Comparison of ENCODE assay signal across 37 cellular contexts in genomic region chr5:54378707-54379106, GRCh38.
"Had no signal": no experiment of that assay in that cellular context is flagged by ENCODE, and none has a peak within 500 bp of the region (broad histone marks: within the 10 kb centered on the region; RNA-seq: fewer than 3 reads in every experiment).

No MANE protein-coding gene starts in this region.

- H3K9me3 Mint-ChIP-seq: activated naive CD4-positive, alpha-beta T cell treated with anti-CD3 and anti-CD28 coated beads, Interleukin-2, amount 10 ng/mL, durations not matched to agents 7 days and 5 days; activated naive CD4-positive, alpha-beta T cell treated with anti-CD3 and anti-CD28 coated beads, Interleukin-2, amount 50 U/mL, for 24 hours; activated naive CD8-positive, alpha-beta T cell treated with anti-CD3 and anti-CD28 coated beads, Interleukin-2, amount 50 U/mL, for 24 hours; activated T-helper 1 cell treated with anti-CD3 and anti-CD28 coated beads, Interleukin-12 subunit alpha, Interleukin-12 subunit beta, Interleukin-2, Interleukin-4 antibody, amounts not matched to agents 30 ng/mL and 10 ng/mL and 1 ng/mL, durations not matched to agents 14 hours and 24 hours and 36 hours; activated T-helper 17 cell treated with anti-CD3 and anti-CD28 coated beads, Interleukin-2, amount 50 U/mL, for 72 hours; activated T-helper 2 cell treated with anti-CD3 and anti-CD28 coated beads, Interferon-gamma antibody, Interleukin-2, Interleukin-4, amounts not matched to agents 10 μg/mL and 5 μg/mL and 100 μg/mL, durations not matched to agents 14 hours and 24 hours and 36 hours; central memory CD8-positive, alpha-beta T cell had no signal

- H3K4me3 ChIP-seq: adrenal gland, ascending aorta, body of pancreas, breast epithelium, cardiac muscle cell had no signal

- H3K4me1 ChIP-seq: adrenal gland, ascending aorta, body of pancreas, breast epithelium had no signal

- H3K36me3 Mint-ChIP-seq: activated naive CD4-positive, alpha-beta T cell treated with anti-CD3 and anti-CD28 coated beads, Interleukin-2, amount 10 ng/mL, durations not matched to agents 7 days and 5 days; activated naive CD4-positive, alpha-beta T cell treated with anti-CD3 and anti-CD28 coated beads, Interleukin-2, amount 50 U/mL, for 24 hours; activated naive CD8-positive, alpha-beta T cell treated with anti-CD3 and anti-CD28 coated beads for 36 hours; activated naive CD8-positive, alpha-beta T cell treated with anti-CD3 and anti-CD28 coated beads, Interleukin-2, amount 10 ng/mL, durations not matched to agents 7 days and 5 days; brain had no signal

- H3K27me3 ChIP-seq: adrenal gland, ascending aorta, body of pancreas, brain microvascular endothelial cell, breast epithelium, cardiac muscle cell had no signal

- H3K36me3 ChIP-seq: adrenal gland, ascending aorta, brain microvascular endothelial cell, breast epithelium, cardiac muscle cell had no signal

- FAIRE-seq: astrocyte had no signal

- ATAC-seq: activated naive CD4-positive, alpha-beta T cell treated with anti-CD3 and anti-CD28 coated beads, Interleukin-2, amount 50 U/mL, for 72 hours; activated naive CD8-positive, alpha-beta T cell treated with anti-CD3 and anti-CD28 coated beads, Interleukin-2, amount 50 U/mL, for 24 hours; activated T-cell treated with anti-CD3 and anti-CD28 coated beads, Interleukin-2, amount 50 U/mL, for 4 hours; activated T-cell treated with anti-CD3 and anti-CD28 coated beads, Interleukin-2, amount 50 U/mL, for 72 hours; activated T-helper 17 cell treated with anti-CD3 and anti-CD28 coated beads, Interleukin-2, amount 50 U/mL, for 72 hours; body of pancreas had no signal

- H3K9me3 ChIP-seq: adrenal gland, ascending aorta, body of pancreas, breast epithelium had no signal

- DNase-seq: activated effector memory CD4-positive, alpha-beta T cell treated with anti-CD3 and anti-CD28 coated beads, Interleukin-2, amount 50 U/mL, for 16 hours; activated effector memory CD4-positive, alpha-beta T cell treated with Interleukin-2 at 50 U/mL for 16 hours; activated gamma-delta T cell; activated gamma-delta T cell treated with Interleukin-2 at 50 U/mL for 16 hours; activated naive CD4-positive, alpha-beta T cell; activated naive CD4-positive, alpha-beta T cell treated with anti-CD3 and anti-CD28 coated beads for 36 hours; activated naive CD4-positive, alpha-beta T cell treated with anti-CD3 and anti-CD28 coated beads, Interleukin-2, amount 10 ng/mL, durations not matched to agents 7 days and 5 days; activated naive CD4-positive, alpha-beta T cell treated with anti-CD3 and anti-CD28 coated beads, Interleukin-2, amount 50 U/mL, for 16 hours; activated naive CD4-positive, alpha-beta T cell treated with Interleukin-2 at 50 U/mL for 16 hours; activated naive CD8-positive, alpha-beta T cell treated with anti-CD3 and anti-CD28 coated beads for 36 hours; activated naive CD8-positive, alpha-beta T cell treated with anti-CD3 and anti-CD28 coated beads, Interleukin-2, amount 10 ng/mL, durations not matched to agents 7 days and 5 days; activated naive CD8-positive, alpha-beta T cell treated with anti-CD3 and anti-CD28 coated beads, Interleukin-2, amount 50 U/mL, for 24 hours; activated T-cell treated with anti-CD3 and anti-CD28 coated beads, Interleukin-2, amount 50 U/mL, for 4 hours; activated T-cell treated with anti-CD3 and anti-CD28 coated beads, Interleukin-2, amount 50 U/mL, for 48 hours; activated T-cell treated with anti-CD3 and anti-CD28 coated beads, Interleukin-2, amount 50 U/mL, for 72 hours; adrenal gland; amniotic stem cell; amygdala; anterior cingulate cortex; aorta; body of pancreas; brain microvascular endothelial cell; caudate nucleus; central memory CD4-positive, alpha-beta T cell; cerebellar nuclear complex had no signal

- H3K27ac ChIP-seq: adrenal gland, ascending aorta, body of pancreas, brain microvascular endothelial cell, breast epithelium, cardiac muscle cell had no signal

- H3K27ac Mint-ChIP-seq: activated naive CD4-positive, alpha-beta T cell treated with anti-CD3 and anti-CD28 coated beads for 36 hours; activated naive CD4-positive, alpha-beta T cell treated with anti-CD3 and anti-CD28 coated beads, Interleukin-2, amount 10 ng/mL, durations not matched to agents 7 days and 5 days; activated naive CD4-positive, alpha-beta T cell treated with anti-CD3 and anti-CD28 coated beads, Interleukin-2, amount 50 U/mL, for 24 hours; activated naive CD4-positive, alpha-beta T cell treated with anti-CD3 and anti-CD28 coated beads, Interleukin-2, amount 50 U/mL, for 72 hours; activated naive CD8-positive, alpha-beta T cell; activated naive CD8-positive, alpha-beta T cell treated with anti-CD3 and anti-CD28 coated beads for 36 hours; activated naive CD8-positive, alpha-beta T cell treated with anti-CD3 and anti-CD28 coated beads, Interleukin-2, amount 10 ng/mL, durations not matched to agents 7 days and 5 days; activated naive CD8-positive, alpha-beta T cell treated with anti-CD3 and anti-CD28 coated beads, Interleukin-2, amount 50 U/mL, for 24 hours; activated T-cell treated with anti-CD3 and anti-CD28 coated beads, Interleukin-2, amount 50 U/mL, for 72 hours; activated T-helper 1 cell treated with anti-CD3 and anti-CD28 coated beads, Interleukin-12 subunit alpha, Interleukin-12 subunit beta, Interleukin-2, Interleukin-4 antibody, amounts not matched to agents 30 ng/mL and 10 ng/mL and 1 ng/mL, durations not matched to agents 14 hours and 24 hours and 36 hours; activated T-helper 17 cell treated with anti-CD3 and anti-CD28 coated beads, Interleukin-2, amount 50 U/mL, for 72 hours; activated T-helper 2 cell treated with anti-CD3 and anti-CD28 coated beads, Interferon-gamma antibody, Interleukin-2, Interleukin-4, amounts not matched to agents 10 μg/mL and 5 μg/mL and 100 μg/mL, durations not matched to agents 14 hours and 24 hours and 36 hours; brain had no signal

- H3K4me1 Mint-ChIP-seq: activated naive CD4-positive, alpha-beta T cell treated with anti-CD3 and anti-CD28 coated beads, Interleukin-2, amount 10 ng/mL, durations not matched to agents 7 days and 5 days; activated naive CD4-positive, alpha-beta T cell treated with anti-CD3 and anti-CD28 coated beads, Interleukin-2, amount 50 U/mL, for 24 hours; activated naive CD8-positive, alpha-beta T cell treated with anti-CD3 and anti-CD28 coated beads for 36 hours; activated naive CD8-positive, alpha-beta T cell treated with anti-CD3 and anti-CD28 coated beads, Interleukin-2, amount 10 ng/mL, durations not matched to agents 7 days and 5 days; activated naive CD8-positive, alpha-beta T cell treated with anti-CD3 and anti-CD28 coated beads, Interleukin-2, amount 50 U/mL, for 24 hours; activated T-helper 17 cell treated with anti-CD3 and anti-CD28 coated beads, Interleukin-2, amount 50 U/mL, for 72 hours; brain; central memory CD8-positive, alpha-beta T cell had no signal

- H3K4me3 Mint-ChIP-seq: activated naive CD4-positive, alpha-beta T cell treated with anti-CD3 and anti-CD28 coated beads for 36 hours; activated naive CD4-positive, alpha-beta T cell treated with anti-CD3 and anti-CD28 coated beads, Interleukin-2, amount 10 ng/mL, durations not matched to agents 7 days and 5 days; activated naive CD4-positive, alpha-beta T cell treated with anti-CD3 and anti-CD28 coated beads, Interleukin-2, amount 50 U/mL, for 24 hours; activated naive CD8-positive, alpha-beta T cell; activated naive CD8-positive, alpha-beta T cell treated with anti-CD3 and anti-CD28 coated beads for 36 hours; activated naive CD8-positive, alpha-beta T cell treated with anti-CD3 and anti-CD28 coated beads, Interleukin-2, amount 10 ng/mL, durations not matched to agents 7 days and 5 days; activated naive CD8-positive, alpha-beta T cell treated with anti-CD3 and anti-CD28 coated beads, Interleukin-2, amount 50 U/mL, for 24 hours; activated T-cell treated with anti-CD3 and anti-CD28 coated beads, Interleukin-2, amount 50 U/mL, for 4 hours; activated T-cell treated with anti-CD3 and anti-CD28 coated beads, Interleukin-2, amount 50 U/mL, for 72 hours; activated T-helper 1 cell treated with anti-CD3 and anti-CD28 coated beads, Interleukin-12 subunit alpha, Interleukin-12 subunit beta, Interleukin-2, Interleukin-4 antibody, amounts not matched to agents 30 ng/mL and 10 ng/mL and 1 ng/mL, durations not matched to agents 14 hours and 24 hours and 36 hours; activated T-helper 17 cell treated with anti-CD3 and anti-CD28 coated beads, Interleukin-2, amount 50 U/mL, for 72 hours; brain; central memory CD8-positive, alpha-beta T cell had no signal
